9 cellular contexts compared by ENCODE assay signal in the genomic region with DNA sequence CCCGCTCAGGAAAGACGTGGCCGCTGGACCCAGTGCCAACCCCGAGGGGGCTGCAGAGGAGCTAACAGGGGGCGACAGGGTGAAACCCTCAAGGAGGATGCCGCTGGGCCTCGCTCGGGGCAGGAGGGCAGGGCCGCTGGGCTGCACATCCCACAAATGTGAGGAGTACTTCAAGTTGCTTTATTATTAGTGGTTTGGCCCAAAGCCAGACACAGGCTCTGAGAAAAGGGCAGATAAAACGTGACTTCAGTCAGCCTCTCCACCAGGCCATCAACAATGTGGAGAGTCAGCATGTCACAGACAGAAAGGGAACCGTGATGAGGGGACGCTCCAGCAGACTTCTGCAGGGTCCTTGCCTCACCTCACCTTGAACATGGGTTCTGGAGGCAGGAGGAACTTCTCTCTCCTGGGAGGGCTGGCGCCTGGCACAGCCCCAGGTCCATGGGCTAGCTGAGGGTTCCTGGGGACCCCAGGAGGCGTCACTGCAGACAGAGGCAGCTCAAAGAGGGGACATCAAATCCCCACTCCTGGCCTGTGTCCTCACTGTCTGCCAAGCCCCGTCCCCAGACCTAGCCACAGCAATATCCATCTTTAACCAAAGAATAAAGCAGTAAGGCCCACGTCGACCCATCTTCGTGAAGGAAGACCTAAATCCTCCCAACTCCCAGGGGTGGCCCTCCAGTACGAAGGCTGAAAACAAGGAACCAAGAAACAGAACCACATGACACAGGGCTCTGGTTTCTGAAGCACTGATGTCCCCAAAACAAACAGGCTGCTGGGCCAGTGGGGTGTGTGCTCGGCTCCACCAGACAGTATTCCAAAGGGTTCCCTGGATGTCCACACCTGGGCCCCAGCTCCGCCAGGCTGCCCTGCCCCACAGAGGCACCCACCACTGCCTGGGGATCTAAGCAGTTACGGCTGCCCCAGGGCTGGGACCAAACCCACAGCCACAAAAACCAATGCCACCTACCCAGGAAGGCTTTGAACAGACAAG. TPM values are rescaled to one million over a fixed set of nuclear protein-coding genes. Genes with fewer than 3 reads are reported as not detected.
DNase-seq lines count a peak whose midpoint lies in the region; ATAC-seq lines count a peak whose summit lies in the region.
"Had no signal": no experiment of that assay in that cellular context is flagged by ENCODE, and none has a peak within 500 bp of the region (broad histone marks: within the 10 kb centered on the region; RNA-seq: fewer than 3 reads in every experiment).

No MANE protein-coding gene starts in this region.

- H3K4me3 ChIP-seq in endocrine pancreas (ENCODE audit: control insufficient read depth, insufficient read depth, low read length) = no peak overlapping the region

- H3K9me3 Mint-ChIP-seq in activated T-helper 2 cell treated with anti-CD3 and anti-CD28 coated beads, Interferon-gamma antibody, Interleukin-2, Interleukin-4, amounts not matched to agents 10 μg/mL and 5 μg/mL and 100 μg/mL, durations not matched to agents 14 hours and 24 hours and 36 hours = no peaks in the 10 kb centered on the region
- H3K9me3 Mint-ChIP-seq in activated CD4-positive, alpha-beta memory T cell treated with anti-CD3 and anti-CD28 coated beads for 36 hours = no peaks in the 10 kb centered on the region

- peaks cover 1% of the 10 kb centered on the region for H3K4me1 Mint-ChIP-seq in activated T-helper 2 cell treated with anti-CD3 and anti-CD28 coated beads, Interferon-gamma antibody, Interleukin-2, Interleukin-4, amounts not matched to agents 10 μg/mL and 5 μg/mL and 100 μg/mL, durations not matched to agents 14 hours and 24 hours and 36 hours (ENCODE audit: low read depth)
- no peaks in the 10 kb centered on the region for H3K4me1 Mint-ChIP-seq in activated CD4-positive, alpha-beta memory T cell treated with anti-CD3 and anti-CD28 coated beads for 36 hours (ENCODE audit: low read depth)

- DNase-seq in NCI-H510A treated with DMSO at 0.1 percent for 48 hours (lab: John Stamatoyannopoulos, UW) (peak; percentile 93), retina (peak; percentile 30), NCI-H146 (lab: John Stamatoyannopoulos, UW) (no peak), HPDE6-E6E7 (ENCODE audit: extremely low spot score) (no peak)
- DNase-seq in activated T-helper 2 cell treated with anti-CD3 and anti-CD28 coated beads, Interferon-gamma antibody, Interleukin-2, Interleukin-4, amounts not matched to agents 10 μg/mL and 5 μg/mL and 100 μg/mL, durations not matched to agents 14 hours and 24 hours and 36 hours (ENCODE audit: low spot score) = no peak
- DNase-seq in activated CD4-positive, alpha-beta memory T cell treated with anti-CD3 and anti-CD28 coated beads for 36 hours = no peak
- DNase-seq: effector CD4-positive, alpha-beta T cell had no signal

- H3K9ac ChIP-seq in endocrine pancreas (ENCODE audit: control insufficient read depth, insufficient read depth, low read length) = peak overlapping the region; percentile 57

- peak; percentile 35 for ATAC-seq in GM21529 (IDR thresholded peaks at IDR 0.05; ENCODE audit: unreplicated experiment)

- H3K27ac Mint-ChIP-seq in activated T-helper 2 cell treated with anti-CD3 and anti-CD28 coated beads, Interferon-gamma antibody, Interleukin-2, Interleukin-4, amounts not matched to agents 10 μg/mL and 5 μg/mL and 100 μg/mL, durations not matched to agents 14 hours and 24 hours and 36 hours = no peak overlapping the region
- no peak overlapping the region for H3K27ac Mint-ChIP-seq in activated CD4-positive, alpha-beta memory T cell treated with anti-CD3 and anti-CD28 coated beads for 36 hours

- CTCF ChIA-PET in activated CD4-positive, alpha-beta memory T cell treated with anti-CD3 and anti-CD28 coated beads for 36 hours (lab: Charles Lee) = no interaction called here

- POLR2A ChIA-PET in activated CD4-positive, alpha-beta memory T cell treated with anti-CD3 and anti-CD28 coated beads for 36 hours (lab: Charles Lee) = no interaction called here

- H3K36me3 ChIP-seq in endocrine pancreas (ENCODE audit: control insufficient read depth, insufficient read depth, low read length) = no peaks in the 10 kb centered on the region

- intact Hi-C loops in activated T-helper 2 cell treated with anti-CD3 and anti-CD28 coated beads, Interferon-gamma antibody, Interleukin-2, Interleukin-4, amounts not matched to agents 10 μg/mL and 5 μg/mL and 100 μg/mL, durations not matched to agents 14 hours and 24 hours and 36 hours (cut with micrococcal nuclease) = no loop called here
- intact Hi-C loops in activated CD4-positive, alpha-beta memory T cell treated with anti-CD3 and anti-CD28 coated beads for 36 hours (cut with micrococcal nuclease) = no loop called here

- H3K4me1 ChIP-seq in endocrine pancreas (ENCODE audit: control insufficient read depth, insufficient read depth, low read length) = peaks cover 1% of the 10 kb centered on the region

- H3K27me3 Mint-ChIP-seq in activated T-helper 2 cell treated with anti-CD3 and anti-CD28 coated beads, Interferon-gamma antibody, Interleukin-2, Interleukin-4, amounts not matched to agents 10 μg/mL and 5 μg/mL and 100 μg/mL, durations not matched to agents 14 hours and 24 hours and 36 hours (ENCODE audit: low read depth) = no peaks in the 10 kb centered on the region
- no peaks in the 10 kb centered on the region for H3K27me3 Mint-ChIP-seq in activated CD4-positive, alpha-beta memory T cell treated with anti-CD3 and anti-CD28 coated beads for 36 hours

- no peaks in the 10 kb centered on the region for H3K36me3 Mint-ChIP-seq in activated T-helper 2 cell treated with anti-CD3 and anti-CD28 coated beads, Interferon-gamma antibody, Interleukin-2, Interleukin-4, amounts not matched to agents 10 μg/mL and 5 μg/mL and 100 μg/mL, durations not matched to agents 14 hours and 24 hours and 36 hours (ENCODE audit: low read depth)
- no peaks in the 10 kb centered on the region for H3K36me3 Mint-ChIP-seq in activated CD4-positive, alpha-beta memory T cell treated with anti-CD3 and anti-CD28 coated beads for 36 hours

- H3K27me3 ChIP-seq in endocrine pancreas (ENCODE audit: control insufficient read depth, insufficient read depth, low read length) = no peaks in the 10 kb centered on the region

- no peaks in the 10 kb centered on the region for H3K9me3 ChIP-seq in endocrine pancreas (ENCODE audit: control insufficient read depth, low read length)

- no peak overlapping the region for H3K4me3 Mint-ChIP-seq in activated T-helper 2 cell treated with anti-CD3 and anti-CD28 coated beads, Interferon-gamma antibody, Interleukin-2, Interleukin-4, amounts not matched to agents 10 μg/mL and 5 μg/mL and 100 μg/mL, durations not matched to agents 14 hours and 24 hours and 36 hours (ENCODE audit: low read depth)
- H3K4me3 Mint-ChIP-seq in activated CD4-positive, alpha-beta memory T cell treated with anti-CD3 and anti-CD28 coated beads for 36 hours = no peak overlapping the region

RNA-seq across cellular contexts. Expression of gene CCDC85C, which starts 35.1 kb away (rescaled TPM):
- total RNA-seq in activated T-helper 2 cell treated with anti-CD3 and anti-CD28 coated beads, Interferon-gamma antibody, Interleukin-2, Interleukin-4, amounts not matched to agents 10 μg/mL and 5 μg/mL and 100 μg/mL, durations not matched to agents 14 hours and 24 hours and 36 hours = 7.1 and 7.3 TPM in 2 replicates
- 10 to 100 TPM; 10.7 to 12.3 TPM for total RNA-seq in activated CD4-positive, alpha-beta memory T cell treated with anti-CD3 and anti-CD28 coated beads for 36 hours

Comparison
In these comparisons a context has a peak if more than half of its experiments do, and no peak if none do; other contexts are left out.
1. DNase-seq: peak in NCI-H510A treated with DMSO at 0.1 percent for 48 hours (single experiment) and retina (single experiment); none in activated T-helper 2 cell treated with anti-CD3 and anti-CD28 coated beads, Interferon-gamma antibody, Interleukin-2, Interleukin-4, amounts not matched to agents 10 μg/mL and 5 μg/mL and 100 μg/mL, durations not matched to agents 14 hours and 24 hours and 36 hours (single experiment), NCI-H146 (single experiment), HPDE6-E6E7 (single experiment) and activated CD4-positive, alpha-beta memory T cell treated with anti-CD3 and anti-CD28 coated beads for 36 hours (single experiment).